ENCODE assay signal across 11 cellular contexts in the genomic region with DNA sequence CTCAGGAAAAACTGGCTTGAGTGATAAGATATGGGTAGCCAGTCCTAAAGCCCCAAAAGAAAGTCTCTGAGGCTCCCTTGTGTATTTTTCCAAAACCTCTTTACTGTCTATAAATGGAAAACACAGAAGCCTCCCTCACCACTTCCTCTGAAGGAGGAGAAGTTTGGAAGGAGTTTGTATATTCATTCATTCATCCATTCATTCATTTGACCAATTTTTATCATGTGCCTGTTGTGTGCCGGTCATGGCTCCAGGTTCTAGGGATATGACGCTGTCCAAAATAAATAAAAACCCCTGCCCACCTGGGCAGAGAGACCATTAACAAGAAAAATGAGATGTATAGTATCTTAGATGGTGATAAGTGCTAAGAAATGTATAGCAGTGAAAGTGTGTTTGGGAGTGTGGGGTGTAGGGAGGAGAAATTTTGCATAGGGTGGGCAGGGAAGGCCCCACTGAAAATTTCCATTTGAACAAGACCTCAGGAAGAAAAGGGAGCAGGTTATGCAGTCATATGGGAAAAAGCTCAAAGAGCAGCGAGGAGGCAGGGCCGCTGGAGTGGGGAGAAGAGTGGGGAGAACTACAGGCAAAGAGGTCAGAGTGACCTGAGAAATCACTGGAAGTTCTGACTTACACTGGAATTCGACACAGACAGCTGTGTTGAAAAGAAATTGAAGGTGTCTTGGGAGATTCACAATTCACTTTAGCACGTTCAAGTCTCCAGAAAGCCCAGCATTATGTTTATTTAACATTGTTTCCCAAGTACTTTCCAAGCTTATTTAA. TPM values are rescaled to one million over a fixed set of nuclear protein-coding genes. Genes with fewer than 3 reads are reported as not detected.
DNase-seq lines count a peak whose midpoint lies in the region; ATAC-seq and TF ChIP-seq lines count a peak whose summit lies in the region.
"Had no signal": no experiment of that assay in that cellular context is flagged by ENCODE, and none has a peak within 500 bp of the region (broad histone marks: within the 10 kb centered on the region; RNA-seq: fewer than 3 reads in every experiment).

No MANE protein-coding gene starts in this region.

- H3K27me3 ChIP-seq in right cardiac atrium (ENCODE audit: control insufficient read depth, insufficient read depth) = no peaks in the 10 kb centered on the region
- H3K27me3 ChIP-seq in PC-9 (ENCODE audit: insufficient read depth, low read depth) = no peaks in the 10 kb centered on the region
- H3K27me3 ChIP-seq in osteoblast (ENCODE audit: insufficient read depth, low read length) = peaks cover 11% of the 10 kb centered on the region
- H3K27me3 ChIP-seq: foreskin keratinocyte, suprapubic skin had no signal

- H2AFZ ChIP-seq in PC-9 = no peak overlapping the region
- H2AFZ ChIP-seq in osteoblast (ENCODE audit: low read length) = no peak overlapping the region

- ATAC-seq in right cardiac atrium (no peak), HG03469 (IDR thresholded peaks at IDR 0.05; ENCODE audit: unreplicated experiment) (no peak)

- no peaks in the 10 kb centered on the region for H3K27me3 Mint-ChIP-seq in glutamatergic neuron (ENCODE audit: unreplicated experiment)

- H4K20me1 ChIP-seq in PC-9 (ENCODE audit: insufficient read depth) = no peaks in the 10 kb centered on the region
- H4K20me1 ChIP-seq in osteoblast (ENCODE audit: insufficient read depth, low read length) = no peaks in the 10 kb centered on the region

- no peak overlapping the region for H3K4me2 ChIP-seq in PC-9
- H3K4me2 ChIP-seq in osteoblast (ENCODE audit: insufficient read depth, low read length) = no peak overlapping the region

- H3K27ac ChIP-seq in right cardiac atrium (ENCODE audit: low read length) = peak overlapping the region; percentile 51
- no peak overlapping the region for H3K27ac ChIP-seq in PC-9
- no peak overlapping the region for H3K27ac ChIP-seq in osteoblast (ENCODE audit: low read depth, low read length)
- H3K27ac ChIP-seq: coronary artery, foreskin keratinocyte, suprapubic skin had no signal

- H3K4me3 ChIP-seq in right cardiac atrium (ENCODE audit: low read length) = no peak overlapping the region
- H3K4me3 ChIP-seq in PC-9 = no peak overlapping the region
- no peak overlapping the region for H3K4me3 ChIP-seq in osteoblast (ENCODE audit: insufficient read depth, low read length)
- H3K4me3 ChIP-seq: coronary artery, suprapubic skin had no signal

- BruUV-seq in PC-9 (replicated peaks; lab: Mats Ljungman, UMichigan) = no TSS peak

- H3K36me3 Mint-ChIP-seq in glutamatergic neuron (ENCODE audit: unreplicated experiment) = no peaks in the 10 kb centered on the region

- H3K9me2 ChIP-seq in PC-9 (ENCODE audit: insufficient read depth) = no peaks in the 10 kb centered on the region

- no peaks in the 10 kb centered on the region for H3K4me1 ChIP-seq in right cardiac atrium (ENCODE audit: control insufficient read depth, insufficient read depth, low read length)
- peaks cover 11% of the 10 kb centered on the region; the same call in 1 of the 2 replicates for H3K4me1 ChIP-seq in PC-9 (replicated peaks; ENCODE audit: insufficient read depth)
- H3K4me1 ChIP-seq in osteoblast (ENCODE audit: insufficient read depth, low read length) = peaks cover 4% of the 10 kb centered on the region
- H3K4me1 ChIP-seq: foreskin keratinocyte had no signal

- H3K36me3 ChIP-seq in PC-9 (ENCODE audit: low read depth) (no peaks in the 10 kb centered on the region), osteoblast (ENCODE audit: insufficient read depth, low read length) (no peaks in the 10 kb centered on the region)
- H3K36me3 ChIP-seq: suprapubic skin had no signal

- H3K9me3 ChIP-seq in right cardiac atrium (ENCODE audit: control insufficient read depth, low read length) (no peaks in the 10 kb centered on the region), PC-9 (ENCODE audit: insufficient read depth, low read depth) (no peaks in the 10 kb centered on the region), osteoblast (ENCODE audit: low read depth, low read length) (no peaks in the 10 kb centered on the region)
- H3K9me3 ChIP-seq: suprapubic skin had no signal

- peaks cover 31% of the 10 kb centered on the region for H3K4me1 Mint-ChIP-seq in glutamatergic neuron (ENCODE audit: low read depth, unreplicated experiment)

- CTCF ChIA-PET in PC-9 (lab: Charles Lee) = no interaction called here

- H3F3A ChIP-seq in PC-9 (ENCODE audit: insufficient read depth, low read depth) = 0 out of 2 replicates have a peak, but pooled peaks cover under 1% of the 10 kb centered on the region

- intact Hi-C loops in right cardiac atrium (cut with DNase I) = loop anchor here in 3 of 4 donors (5.0 to 10.0 kb wide), 6 partner anchors 51 to 291 kb away; partner anchors contain the start of gene PRKAR1A (in 1 of the 3)
- intact Hi-C loops in cardiac septum (cut with DNase I) = loop anchor here (2.0 to 5.0 kb wide), 4 partner anchors 201 to 501 kb away; no protein-coding TSS in a partner anchor
- intact Hi-C loops in PC-9 (cut with micrococcal nuclease; ENCODE audit: unreplicated experiment) = loop anchor here (1.0 to 10.0 kb wide), 4 partner anchors 291 to 1749 kb away; no protein-coding TSS in a partner anchor

- POLR2A ChIA-PET in PC-9 (lab: Charles Lee; ENCODE audit: unreplicated experiment) = no interaction called here

- no peaks in the 10 kb centered on the region for H3K79me2 ChIP-seq in PC-9 (ENCODE audit: low read depth)
- H3K79me2 ChIP-seq in osteoblast (ENCODE audit: insufficient read depth, low read length) = no peaks in the 10 kb centered on the region

- H3K27ac Mint-ChIP-seq in glutamatergic neuron (ENCODE audit: unreplicated experiment) = no peak overlapping the region

- H3K9me3 Mint-ChIP-seq in glutamatergic neuron (ENCODE audit: unreplicated experiment) = no peaks in the 10 kb centered on the region

- TF ChIP-seq CTCF in PC-9 (conservative IDR thresholded peaks at IDR 0.05) (peak; percentile 32; the same call in 1 of the 2 replicates), glutamatergic neuron (IDR thresholded peaks at IDR 0.05; ENCODE audit: partially characterized antibody, unreplicated experiment) (peak; percentile 25), osteoblast (IDR thresholded peaks at IDR 0.05; ENCODE audit: extremely low read depth, low read depth, low read length) (no peak)

- 49% methylated on average over 6 of the region's 6 CpGs for WGBS in right cardiac atrium

- DNase-seq in right cardiac atrium (no peak), cardiac septum (ENCODE audit: low spot score) (no peak), PC-9 (no peak), glutamatergic neuron (no peak), occipital lobe (lab: John Stamatoyannopoulos, UW) (no peak), osteoblast (ENCODE audit: insufficient read length, low spot score, missing footprints) (no peak)
- DNase-seq: activated gamma-delta T cell had no signal

- H3K4me3 Mint-ChIP-seq in glutamatergic neuron (ENCODE audit: unreplicated experiment) = no peak overlapping the region

RNA-seq across cellular contexts. Expression of gene WIPI1, which starts 6.1 kb away (rescaled TPM):
- total RNA-seq in right cardiac atrium (10 to 100 TPM; 42.6 to 71.3 (median 53.5) TPM), cardiac septum (148 TPM), PC-9 (2021) (10.0 and 11.2 TPM in 2 replicates), glutamatergic neuron (ENCODE audit: unreplicated experiment) (252 TPM), occipital lobe (10.5 TPM), osteoblast (190 and 220 TPM in 2 replicates)
- polyA plus RNA-seq in right cardiac atrium = 44.2 TPM

RNA-seq across cellular contexts. Expression of gene PRKAR1A, which starts 48.8 kb away (rescaled TPM):
- total RNA-seq in right cardiac atrium (100 to 1,000 TPM; 545 to 768 (median 595) TPM), cardiac septum (967 TPM), PC-9 (2021) (161 and 181 TPM in 2 replicates), glutamatergic neuron (ENCODE audit: unreplicated experiment) (277 TPM), occipital lobe (405 TPM), osteoblast (234 and 259 TPM in 2 replicates)
- 187 TPM for polyA plus RNA-seq in right cardiac atrium
